In genomic region chr10:104122273-104123107, GRCh38 we compare ENCODE assay signal across 8 cellular contexts. TPM values are rescaled to one million over a fixed set of nuclear protein-coding genes. Genes with fewer than 3 reads are reported as not detected.
DNase-seq lines count a peak whose midpoint lies in the region; ATAC-seq and TF ChIP-seq lines count a peak whose summit lies in the region.

No MANE protein-coding gene starts in this region.

- H3K9me3 Mint-ChIP-seq in stimulated activated naive CD8-positive, alpha-beta T cell treated with anti-CD3 and anti-CD28 coated beads, Interleukin-15, amount 100 ng/mL, for 72 hours = no peaks in the 10 kb centered on the region

- intact Hi-C loops in ascending aorta (cut with DNase I) = loop anchor here (1.0 to 10.0 kb wide), 5 partner anchors 78 to 428 kb away; partner anchors contain the start of genes CFAP58 and ITPRIP

- H3K4me3 ChIP-seq in AG04450 (ENCODE audit: low read depth, low read length) = peak overlapping the region; percentile 90
- peak overlapping the region; percentile 58 to 70 for H3K4me3 ChIP-seq in ascending aorta
- peak overlapping the region; percentile 82 for H3K4me3 ChIP-seq in iPS-18c (ENCODE audit: insufficient read depth, low read depth, low read length)

- peaks cover 46% of the 10 kb centered on the region for H3K4me1 Mint-ChIP-seq in stimulated activated naive CD8-positive, alpha-beta T cell treated with anti-CD3 and anti-CD28 coated beads, Interleukin-15, amount 100 ng/mL, for 72 hours

- no peak for DNase-seq in AG04450 (ENCODE audit: low read depth, low spot score)
- no peak for DNase-seq in ascending aorta (ENCODE audit: low spot score in 2 of 2)
- no peak for DNase-seq in stimulated activated naive CD8-positive, alpha-beta T cell treated with anti-CD3 and anti-CD28 coated beads, Interleukin-15, amount 100 ng/mL, for 72 hours
- no peak for DNase-seq in T-helper 9 cell

- no peaks in the 10 kb centered on the region for H3K27me3 Mint-ChIP-seq in stimulated activated naive CD8-positive, alpha-beta T cell treated with anti-CD3 and anti-CD28 coated beads, Interleukin-15, amount 100 ng/mL, for 72 hours

- POLR2A ChIA-PET in AG04450 (lab: Yijun Ruan, JAX) = interaction anchor here (0.6 to 1.8 kb wide), 6 partner anchors 13 to 155 kb away, joined by 3 to 13 read pairs (median 5); partner anchors contain the start of gene SLK

- no peak for TF ChIP-seq CTCF in AG04450 (IDR thresholded peaks at IDR 0.05; ENCODE audit: low read depth, low read length)
- no peak for TF ChIP-seq CTCF in ascending aorta (IDR thresholded peaks at IDR 0.05)

- peak overlapping the region; percentile 89 to 92 for H3K4me3 Mint-ChIP-seq in stimulated activated naive CD8-positive, alpha-beta T cell treated with anti-CD3 and anti-CD28 coated beads, Interleukin-15, amount 100 ng/mL, for 72 hours

- peaks cover 0 to 17% of the 10 kb centered on the region in 2 donors for H3K4me1 ChIP-seq in ascending aorta

- CTCF ChIA-PET in AG04450 (lab: Charles Lee) = interaction anchor here (0.5 to 5.7 kb wide), 43 partner anchors 8 to 725 kb away, joined by 3 to 46 read pairs (median 4); partner anchors contain the start of genes CFAP43, GSTO1 and GSTO2

- H3K36me3 ChIP-seq in KOPT-K1 (ENCODE audit: insufficient read depth, low read length) (peaks cover 20% of the 10 kb centered on the region; the same call in 1 of the 2 replicates), ascending aorta (no peaks in the 10 kb centered on the region)

- peak overlapping the region; percentile 99 for H3K27ac Mint-ChIP-seq in stimulated activated naive CD8-positive, alpha-beta T cell treated with anti-CD3 and anti-CD28 coated beads, Interleukin-15, amount 100 ng/mL, for 72 hours

- H3K27ac ChIP-seq in AG04450 (ENCODE audit: low read depth, low read length) (peak overlapping the region; percentile 23), KOPT-K1 (ENCODE audit: low read depth, low read length, poor library complexity, severe bottlenecking) (peak overlapping the region; percentile 89), ascending aorta (peak overlapping the region; percentile 97 to 98)

- H3K9me3 ChIP-seq in AG04450 (ENCODE audit: control insufficient read depth, insufficient read depth, low read length) (no peaks in the 10 kb centered on the region; the same call in 1 of the 2 replicates), KOPT-K1 (ENCODE audit: insufficient read depth, low read length, poor library complexity, severe bottlenecking) (no peaks in the 10 kb centered on the region), ascending aorta (no peaks in the 10 kb centered on the region), iPS-18c (ENCODE audit: control insufficient read depth, insufficient read depth, low read length) (no peaks in the 10 kb centered on the region)

- H3K27me3 ChIP-seq in AG04450 (ENCODE audit: control insufficient read depth, insufficient read depth, low read length) = no peaks in the 10 kb centered on the region
- no peaks in the 10 kb centered on the region for H3K27me3 ChIP-seq in ascending aorta

- ATAC-seq in GM18909 (IDR thresholded peaks at IDR 0.05; ENCODE audit: poor library complexity, unreplicated experiment) = peak; percentile 1
- ATAC-seq in stimulated activated naive CD8-positive, alpha-beta T cell treated with anti-CD3 and anti-CD28 coated beads, Interleukin-15, amount 100 ng/mL, for 72 hours = peak; percentile 1
- ATAC-seq in GM19463 (IDR thresholded peaks at IDR 0.05; ENCODE audit: unreplicated experiment) = no peak

RNA-seq across cellular contexts. Expression of gene SFR1, which starts 0.5 kb away (rescaled TPM):
- polyA plus RNA-seq in AG04450 (2011; rRNA removed) = 2.6 and 3.9 TPM in 2 replicates
- polyA minus RNA-seq in AG04450 (2011; rRNA and poly(A)+ RNA removed) = 0.83 and 0.96 TPM in 2 replicates
- total RNA-seq in ascending aorta = 0.32 TPM

RNA-seq across cellular contexts. Expression of gene COL17A1, which starts 36.8 kb away (rescaled TPM):
- polyA plus RNA-seq in AG04450 (2011; rRNA removed) = not detected in 2 replicates
- 0.04 TPM in 1 of 2 replicates, not detected in the other for polyA minus RNA-seq in AG04450 (2011; rRNA and poly(A)+ RNA removed)
- total RNA-seq in ascending aorta = 0.64 TPM

Comparison
In these comparisons a context has a peak if more than half of its experiments do, and no peak if none do; other contexts are left out.
1. H3K27ac ChIP-seq: peak in every context shown above with its lines; median percentile 98 in ascending aorta; 89 in KOPT-K1; 23 in AG04450.